2 cellular contexts compared by ENCODE assay signal in genomic region chr13:33073338-33073737, GRCh38.
A peak's percentile ranks its signal among the peaks of the same experiment; 100 is the strongest.
TF ChIP-seq lines count a peak whose summit lies in the region.

No MANE protein-coding gene starts in this region.

TF ChIP-seq in A549, 52 proteins besides CTCF, POLR2A, EP300 and RAD21:
- TF ChIP-seq RCOR1 (IDR thresholded peaks at IDR 0.05; ENCODE audit: low read depth, low read length), result no peak
- peak; percentile 19 for TF ChIP-seq MAFK (IDR thresholded peaks at IDR 0.05; ENCODE audit: partially characterized antibody)

TF ChIP-seq in IMR-90, 13 proteins besides CTCF, POLR2A, EP300 and RAD21:
- TF ChIP-seq CHD1 (IDR thresholded peaks at IDR 0.05; ENCODE audit: low read depth, low read length) (no peak), MAFK (IDR thresholded peaks at IDR 0.05; ENCODE audit: low read depth, low read length) (0 out of 2 replicates have a peak, but pooled peaks have one; percentile 34)
